Comparison of ENCODE assay signal across 24 cellular contexts in genomic region chr13:99836291-99836690, GRCh38.
DNase-seq lines count a peak whose midpoint lies in the region; ATAC-seq, FAIRE-seq and TF ChIP-seq lines count a peak whose summit lies in the region.
"Had no signal": no experiment of that assay in that cellular context is flagged by ENCODE, and none has a peak within 500 bp of the region (broad histone marks: within the 10 kb centered on the region; RNA-seq: fewer than 3 reads in every experiment).

No MANE protein-coding gene starts in this region.

- no peak overlapping the region for H3K9ac ChIP-seq in H9 (ENCODE audit: extremely low read depth, insufficient read length, low read length)
- H3K9ac ChIP-seq: BLaER1 treated with 17β-estradiol and CSF1 and Interleukin-3, amounts not matched to agents 10 nM and 100 nM had no signal

- H3K36me3 ChIP-seq in mucosa of descending colon (ENCODE audit: low read depth) (no peaks in the 10 kb centered on the region), small intestine (ENCODE audit: control insufficient read depth in 2 of 2, insufficient read depth in 2 of 2, low read length in 2 of 2) (no peaks in the 10 kb centered on the region)
- H3K36me3 ChIP-seq: BLaER1 treated with 17β-estradiol and CSF1 and Interleukin-3, amounts not matched to agents 10 nM and 100 nM had no signal

- no peak overlapping the region for H3K23ac ChIP-seq in H9 (ENCODE audit: insufficient read length, low read depth, low read length)

- no peak overlapping the region for H2AFZ ChIP-seq in H9 (ENCODE audit: low read length)

- no peak overlapping the region for H3K4me3 Mint-ChIP-seq in H9
- H3K4me3 Mint-ChIP-seq: B cell; CD4-positive, alpha-beta T cell; CD8-positive, alpha-beta T cell had no signal

- H3K9me3 Mint-ChIP-seq in H9, result no peaks in the 10 kb centered on the region
- H3K9me3 Mint-ChIP-seq: CD4-positive, alpha-beta T cell; CD8-positive, alpha-beta T cell had no signal

- WGBS in H9 (ENCODE audit: extremely low coverage, insufficient read length, low lambda C conversion rate), result no CpG with 5 or more reads among the region's 4 CpGs
- WGBS in small intestine, 3 donors, result 32 to 68% (median 40%) methylated on average over 4 of the region's 4 CpGs

- H4K20me1 ChIP-seq in H9 (ENCODE audit: control insufficient read depth, insufficient read depth, insufficient read length), result no peaks in the 10 kb centered on the region
- H4K20me1 ChIP-seq: BLaER1 treated with 17β-estradiol and CSF1 and Interleukin-3, amounts not matched to agents 10 nM and 100 nM had no signal

- H3K79me1 ChIP-seq in H9 (ENCODE audit: insufficient read depth, low read depth, low read length, poor library complexity, severe bottlenecking), result no peaks in the 10 kb centered on the region

- peaks cover 23 to 28% of the 10 kb centered on the region in 2 experiments for H3K4me1 Mint-ChIP-seq in H9
- H3K4me1 Mint-ChIP-seq: B cell had no signal

- ATAC-seq in esophagus mucosa, result peak; percentile 20
- peak; percentile 84 for ATAC-seq in mucosa of descending colon
- no peak for ATAC-seq in SK-N-SH treated with all-trans-retinoic acid at 6 μM for 48 hours
- ATAC-seq: A549; CD8-positive, alpha-beta T cell had no signal

- DNase-seq in H9 (no peak), mucosa of descending colon (no peak), small intestine (peak; percentile 57), GM20000 (ENCODE audit: low spot score) (no peak), SIG-M5 (lab: John Stamatoyannopoulos, UW) (no peak), nucleus accumbens (lab: John Stamatoyannopoulos, UW) (no peak)
- DNase-seq: AML-193; Caco-2; Calu3; CD4-positive, alpha-beta T cell; CD8-positive, alpha-beta T cell; DMS79 treated with DMSO at 0.1 percent for 48 hours; GF-D8 had no signal

- no peak for FAIRE-seq in small intestine (lab: Jason Lieb, UNC)
- FAIRE-seq: A549, D721Med, G401.6, GM12891, GM18507 had no signal

- no peak overlapping the region for H3K18ac ChIP-seq in H9 (ENCODE audit: insufficient read length, low read depth, low read length)

- no peak overlapping the region for H3K56ac ChIP-seq in H9 (ENCODE audit: insufficient read length, low read depth, low read length)

- no peak overlapping the region for H3K27ac ChIP-seq in H9 (ENCODE audit: insufficient read length, low read depth, low read length)
- no peak overlapping the region for H3K27ac ChIP-seq in small intestine (ENCODE audit: low read depth in 1 of 2, low read length in 1 of 2)
- H3K27ac ChIP-seq: 22Rv1; A549; BLaER1 treated with 17β-estradiol and CSF1 and Interleukin-3, amounts not matched to agents 10 nM and 100 nM; C4-2B had no signal

- no peaks in the 10 kb centered on the region for H3K4me1 ChIP-seq in H9 (ENCODE audit: insufficient read depth, low read length)
- no peaks in the 10 kb centered on the region for H3K4me1 ChIP-seq in mucosa of descending colon (ENCODE audit: low read depth)
- H3K4me1 ChIP-seq in small intestine (ENCODE audit: control insufficient read depth in 2 of 2, insufficient read depth in 1 of 2, low read depth in 1 of 2, low read length in 1 of 2), result no peaks in the 10 kb centered on the region
- H3K4me1 ChIP-seq: A549; BLaER1 treated with 17β-estradiol and CSF1 and Interleukin-3, amounts not matched to agents 10 nM and 100 nM; Caco-2 had no signal

- intact Hi-C loops in mucosa of descending colon (cut with DNase I, micrococcal nuclease), result no loop called here

- H3T11ph ChIP-seq in H9 (ENCODE audit: low read length), result no peak overlapping the region

- no peak for TF ChIP-seq CTCF in H9 (conservative IDR thresholded peaks at IDR 0.05)
- no peak for TF ChIP-seq CTCF in mucosa of descending colon (IDR thresholded peaks at IDR 0.05)
- TF ChIP-seq CTCF in GM20000 (IDR thresholded peaks at IDR 0.05; ENCODE audit: extremely low read depth, missing control alignments), result no peak

- no peak overlapping the region for H2BK20ac ChIP-seq in H9 (ENCODE audit: low read depth, low read length, poor library complexity, severe bottlenecking)

- 0 out of 7 replicates have a peak overlapping the region, but pooled peaks of 2 of the 3 experiments have one; percentile 48 to 52 for H3K27ac Mint-ChIP-seq in H9
- H3K27ac Mint-ChIP-seq: B cell; CD4-positive, alpha-beta T cell; CD8-positive, alpha-beta T cell had no signal

- H3K27me3 ChIP-seq in H9 (ENCODE audit: insufficient read depth, low read length), result no peaks in the 10 kb centered on the region
- H3K27me3 ChIP-seq in small intestine (ENCODE audit: control insufficient read depth in 2 of 2, insufficient read depth in 2 of 2, low read length in 2 of 2), result no peaks in the 10 kb centered on the region
- H3K27me3 ChIP-seq: BLaER1 treated with 17β-estradiol and CSF1 and Interleukin-3, amounts not matched to agents 10 nM and 100 nM had no signal

- no peaks in the 10 kb centered on the region for H3K27me3 Mint-ChIP-seq in H9 (ENCODE audit: low read depth)
- H3K27me3 Mint-ChIP-seq: B cell; CD4-positive, alpha-beta T cell had no signal

- no peak overlapping the region for H4K91ac ChIP-seq in H9 (ENCODE audit: insufficient read length, low read depth, low read length)

- no peaks in the 10 kb centered on the region for H3K79me2 ChIP-seq in H9 (ENCODE audit: insufficient read depth, low read length)

- H3K14ac ChIP-seq in H9 (ENCODE audit: insufficient read depth, low read length), result no peak overlapping the region; the same call in 1 of the 2 replicates

- no peak overlapping the region for H3K4me2 ChIP-seq in H9 (ENCODE audit: insufficient read depth, insufficient read length, low read length)
- H3K4me2 ChIP-seq: A549; BLaER1 treated with 17β-estradiol and CSF1 and Interleukin-3, amounts not matched to agents 10 nM and 100 nM had no signal

- H3K4me3 ChIP-seq in mucosa of descending colon (no peak overlapping the region), small intestine (ENCODE audit: low read depth in 1 of 2, low read length in 2 of 2) (no peak overlapping the region)
- H3K4me3 ChIP-seq: A549; BLaER1 treated with 17β-estradiol and CSF1 and Interleukin-3, amounts not matched to agents 10 nM and 100 nM had no signal

- H2BK12ac ChIP-seq in H9 (ENCODE audit: insufficient read length, low read depth, low read length), result no peak overlapping the region

- no peak overlapping the region for H2BK15ac ChIP-seq in H9 (ENCODE audit: low read depth, low read length)

- H4K5ac ChIP-seq in H9 (ENCODE audit: insufficient read length, low read depth, low read length), result no peak overlapping the region

- no peaks in the 10 kb centered on the region for H3K23me2 ChIP-seq in H9 (ENCODE audit: insufficient read length, low read depth, low read length, poor library complexity, severe bottlenecking)

- H3K36me3 Mint-ChIP-seq in H9 (ENCODE audit: insufficient read depth in 1 of 3, low read depth in 3 of 3), result peaks cover 0 to 7% (median 0%) of the 10 kb centered on the region in 3 experiments; a peak in 2 of 7 replicates

- no peak overlapping the region for H4K8ac ChIP-seq in H9 (replicated peaks; ENCODE audit: insufficient read length, low read depth, low read length)

- H3K9me3 ChIP-seq in H9 (ENCODE audit: control insufficient read depth, low read depth, low read length) (no peaks in the 10 kb centered on the region), mucosa of descending colon (no peaks in the 10 kb centered on the region), small intestine (ENCODE audit: control insufficient read depth, low read depth) (no peaks in the 10 kb centered on the region)
- H3K9me3 ChIP-seq: A549; BLaER1 treated with 17β-estradiol and CSF1 and Interleukin-3, amounts not matched to agents 10 nM and 100 nM; Caco-2 had no signal

- H3K4ac ChIP-seq in H9 (ENCODE audit: low read depth, low read length), result no peak overlapping the region

- no peak overlapping the region for H2AK5ac ChIP-seq in H9 (ENCODE audit: insufficient read length, low read length)

- no peak overlapping the region for H2BK120ac ChIP-seq in H9 (ENCODE audit: low read depth, low read length, poor library complexity, severe bottlenecking)

- no peak overlapping the region for H2BK5ac ChIP-seq in H9 (ENCODE audit: insufficient read length, low read length)

TF ChIP-seq in SK-N-SH treated with all-trans-retinoic acid at 6 μM for 48 hours, 23 proteins besides CTCF, POLR2A, EP300 and RAD21:
- TF ChIP-seq ZNF8 (CRISPR knock-in tag; IDR thresholded peaks at IDR 0.05) (no peak), ZC3H10 (CRISPR knock-in tag; IDR thresholded peaks at IDR 0.05) (no peak), TOX (CRISPR knock-in tag; IDR thresholded peaks at IDR 0.05; ENCODE audit: borderline replicate concordance) (no peak)
